In genomic region chr12:69290545-69291277, GRCh38 we compare ENCODE assay signal across 8 cellular contexts. TPM values are rescaled to one million over a fixed set of nuclear protein-coding genes. Genes with fewer than 3 reads are reported as not detected.
DNase-seq lines count a peak whose midpoint lies in the region; ATAC-seq, FAIRE-seq and TF ChIP-seq lines count a peak whose summit lies in the region.

No MANE protein-coding gene starts in this region.

- H3K9me3 ChIP-seq in WERI-Rb-1 (ENCODE audit: severe bottlenecking): no peaks in the 10 kb centered on the region

- H3K27me3 ChIP-seq in WERI-Rb-1 (ENCODE audit: insufficient read depth, low read depth, severe bottlenecking) (no peaks in the 10 kb centered on the region), bronchial epithelial cell (ENCODE audit: control insufficient read depth, insufficient read depth, low read length) (no peaks in the 10 kb centered on the region)

- intact Hi-C loops in left colon (cut with DNase I, micrococcal nuclease): no loop called here

- H3K36me3 ChIP-seq in WERI-Rb-1: no peaks in the 10 kb centered on the region
- no peaks in the 10 kb centered on the region for H3K36me3 ChIP-seq in bronchial epithelial cell (ENCODE audit: control insufficient read depth, insufficient read depth, low read length)

- no peak for FAIRE-seq in bronchial epithelial cell (lab: Jason Lieb, UNC)

- H3K27ac ChIP-seq in WERI-Rb-1: no peak overlapping the region

- TF ChIP-seq CTCF in WERI-Rb-1 (IDR thresholded peaks at IDR 0.05; ENCODE audit: low read depth, low read length) (peak; percentile 99), bronchial epithelial cell (IDR thresholded peaks at IDR 0.05; ENCODE audit: insufficient read depth, low read length, severe bottlenecking) (peak; percentile 96)

- H3K4me3 ChIP-seq in WERI-Rb-1 (ENCODE audit: low read depth, low read length) (no peak overlapping the region), bronchial epithelial cell (ENCODE audit: low read depth, low read length) (no peak overlapping the region)

- ATAC-seq in GM19025 (IDR thresholded peaks at IDR 0.05; ENCODE audit: low read depth, unreplicated experiment) (peak; percentile 100), HG03139 (IDR thresholded peaks at IDR 0.05; ENCODE audit: unreplicated experiment) (peak; percentile 99), left colon (peak; percentile 98)

- DNase-seq in Ammon's horn (ENCODE audit: low spot score) (peak; percentile 90), NCI-H2227 (lab: John Stamatoyannopoulos, UW; ENCODE audit: unreplicated experiment) (peak; percentile 89), WERI-Rb-1 (peak; percentile 88), bronchial epithelial cell (ENCODE audit: low read depth) (peak; percentile 80), left colon (peak; percentile 63 to 87)
- DNase-seq in stimulated activated CD4-positive, alpha-beta T cell treated with anti-CD3 and anti-CD28 coated beads, Interleukin-4, amount 100 ng/mL, for 24 hours: peak; percentile 83

RNA-seq across cellular contexts. Expression of gene CPSF6, which starts 51.3 kb away (rescaled TPM):
- total RNA-seq in bronchial epithelial cell (17.9 and 29.6 TPM in 2 replicates), left colon (10 to 100 TPM; 44.9 to 51.5 TPM)

RNA-seq across cellular contexts. Expression of gene LYZ, which starts 57.5 kb away (rescaled TPM):
- under 0.01 and 0.13 TPM in 2 replicates for total RNA-seq in bronchial epithelial cell
- total RNA-seq in left colon: 10 to 100 TPM; 14.3 to 97.8 TPM

Comparison
In these comparisons a context has a peak if more than half of its experiments do, and no peak if none do; other contexts are left out.
1. RNA of gene LYZ, which starts 57.5 kb away (total RNA-seq): 14.3 to 97.8 TPM in left colon; under 0.01 to 0.13 TPM in bronchial epithelial cell; every median in the first group is over 10 times any median in the second.
2. Peak in every context shown above with its lines, with median percentiles within 50 percentile points of each other: DNase-seq and ATAC-seq.